ENCODE assay signal across 1 cellular context in the genomic region with DNA sequence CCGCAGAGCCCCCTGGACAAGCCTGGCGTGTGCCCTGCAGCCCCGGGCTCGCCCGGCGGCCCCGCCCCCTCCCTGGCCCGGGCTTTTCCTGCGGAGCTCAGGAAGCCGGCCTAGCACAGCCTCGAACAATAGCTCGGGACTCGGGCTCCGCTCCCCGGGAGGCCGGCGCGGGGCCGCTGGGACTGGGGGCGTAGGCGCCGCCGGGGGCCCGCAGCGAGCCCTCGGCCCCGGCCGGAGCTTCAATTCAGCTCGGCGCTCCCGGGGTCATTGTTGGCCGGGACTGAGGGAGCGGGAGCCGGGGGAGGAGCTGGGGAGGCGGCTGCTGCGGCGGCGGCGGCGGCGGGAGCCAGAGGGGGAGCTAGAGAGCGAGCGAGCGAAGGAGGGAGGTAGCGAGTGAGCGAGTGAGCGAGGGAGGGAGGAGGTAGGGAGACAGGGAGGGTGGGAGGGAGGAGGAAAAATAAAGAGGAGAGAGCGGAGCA.
TF ChIP-seq lines count a peak whose summit lies in the region.

No MANE protein-coding gene starts in this region.

TF ChIP-seq in K562, 482 proteins besides CTCF, POLR2A, EP300 and RAD21 (continued from another document):
- TF ChIP-seq, protein P1, sequence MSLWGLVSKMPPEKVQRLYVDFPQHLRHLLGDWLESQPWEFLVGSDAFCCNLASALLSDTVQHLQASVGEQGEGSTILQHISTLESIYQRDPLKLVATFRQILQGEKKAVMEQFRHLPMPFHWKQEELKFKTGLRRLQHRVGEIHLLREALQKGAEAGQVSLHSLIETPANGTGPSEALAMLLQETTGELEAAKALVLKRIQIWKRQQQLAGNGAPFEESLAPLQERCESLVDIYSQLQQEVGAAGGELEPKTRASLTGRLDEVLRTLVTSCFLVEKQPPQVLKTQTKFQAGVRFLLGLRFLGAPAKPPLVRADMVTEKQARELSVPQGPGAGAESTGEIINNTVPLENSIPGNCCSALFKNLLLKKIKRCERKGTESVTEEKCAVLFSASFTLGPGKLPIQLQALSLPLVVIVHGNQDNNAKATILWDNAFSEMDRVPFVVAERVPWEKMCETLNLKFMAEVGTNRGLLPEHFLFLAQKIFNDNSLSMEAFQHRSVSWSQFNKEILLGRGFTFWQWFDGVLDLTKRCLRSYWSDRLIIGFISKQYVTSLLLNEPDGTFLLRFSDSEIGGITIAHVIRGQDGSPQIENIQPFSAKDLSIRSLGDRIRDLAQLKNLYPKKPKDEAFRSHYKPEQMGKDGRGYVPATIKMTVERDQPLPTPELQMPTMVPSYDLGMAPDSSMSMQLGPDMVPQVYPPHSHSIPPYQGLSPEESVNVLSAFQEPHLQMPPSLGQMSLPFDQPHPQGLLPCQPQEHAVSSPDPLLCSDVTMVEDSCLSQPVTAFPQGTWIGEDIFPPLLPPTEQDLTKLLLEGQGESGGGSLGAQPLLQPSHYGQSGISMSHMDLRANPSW (CRISPR knock-in tag; IDR thresholded peaks at IDR 0.05): no peak
- TF ChIP-seq, protein P2, sequence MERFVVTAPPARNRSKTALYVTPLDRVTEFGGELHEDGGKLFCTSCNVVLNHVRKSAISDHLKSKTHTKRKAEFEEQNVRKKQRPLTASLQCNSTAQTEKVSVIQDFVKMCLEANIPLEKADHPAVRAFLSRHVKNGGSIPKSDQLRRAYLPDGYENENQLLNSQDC (CRISPR knock-in tag; IDR thresholded peaks at IDR 0.05): peak; percentile 52; the same call in 1 of the 2 replicates
- TF ChIP-seq EGR1 (conservative IDR thresholded peaks at IDR 0.05) (0 out of 2 replicates have a peak, but pooled peaks have one; percentile 10), RB1 (IDR thresholded peaks at IDR 0.05; ENCODE audit: low read depth) (peak; percentile 45; the same call in 1 of the 2 replicates), MAZ (CRISPR knock-in tag; conservative IDR thresholded peaks at IDR 0.05 in 1 of 2, IDR thresholded peaks at IDR 0.05 in 1 of 2) (peak; percentile 67 to 69), ZBTB17 (CRISPR knock-in tag; IDR thresholded peaks at IDR 0.05) (0 out of 2 replicates have a peak, but pooled peaks have one; percentile 37), EHMT2 (IDR thresholded peaks at IDR 0.05) (no peak), CCNT2 (IDR thresholded peaks at IDR 0.05; ENCODE audit: borderline replicate concordance, extremely low read depth, insufficient read length, low read depth, low read length) (peak; percentile 10)
- TF ChIP-seq, protein P3, sequence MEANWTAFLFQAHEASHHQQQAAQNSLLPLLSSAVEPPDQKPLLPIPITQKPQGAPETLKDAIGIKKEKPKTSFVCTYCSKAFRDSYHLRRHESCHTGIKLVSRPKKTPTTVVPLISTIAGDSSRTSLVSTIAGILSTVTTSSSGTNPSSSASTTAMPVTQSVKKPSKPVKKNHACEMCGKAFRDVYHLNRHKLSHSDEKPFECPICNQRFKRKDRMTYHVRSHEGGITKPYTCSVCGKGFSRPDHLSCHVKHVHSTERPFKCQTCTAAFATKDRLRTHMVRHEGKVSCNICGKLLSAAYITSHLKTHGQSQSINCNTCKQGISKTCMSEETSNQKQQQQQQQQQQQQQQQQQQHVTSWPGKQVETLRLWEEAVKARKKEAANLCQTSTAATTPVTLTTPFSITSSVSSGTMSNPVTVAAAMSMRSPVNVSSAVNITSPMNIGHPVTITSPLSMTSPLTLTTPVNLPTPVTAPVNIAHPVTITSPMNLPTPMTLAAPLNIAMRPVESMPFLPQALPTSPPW (CRISPR knock-in tag; IDR thresholded peaks at IDR 0.05): peak; percentile 59
- TF ChIP-seq, protein P4, sequence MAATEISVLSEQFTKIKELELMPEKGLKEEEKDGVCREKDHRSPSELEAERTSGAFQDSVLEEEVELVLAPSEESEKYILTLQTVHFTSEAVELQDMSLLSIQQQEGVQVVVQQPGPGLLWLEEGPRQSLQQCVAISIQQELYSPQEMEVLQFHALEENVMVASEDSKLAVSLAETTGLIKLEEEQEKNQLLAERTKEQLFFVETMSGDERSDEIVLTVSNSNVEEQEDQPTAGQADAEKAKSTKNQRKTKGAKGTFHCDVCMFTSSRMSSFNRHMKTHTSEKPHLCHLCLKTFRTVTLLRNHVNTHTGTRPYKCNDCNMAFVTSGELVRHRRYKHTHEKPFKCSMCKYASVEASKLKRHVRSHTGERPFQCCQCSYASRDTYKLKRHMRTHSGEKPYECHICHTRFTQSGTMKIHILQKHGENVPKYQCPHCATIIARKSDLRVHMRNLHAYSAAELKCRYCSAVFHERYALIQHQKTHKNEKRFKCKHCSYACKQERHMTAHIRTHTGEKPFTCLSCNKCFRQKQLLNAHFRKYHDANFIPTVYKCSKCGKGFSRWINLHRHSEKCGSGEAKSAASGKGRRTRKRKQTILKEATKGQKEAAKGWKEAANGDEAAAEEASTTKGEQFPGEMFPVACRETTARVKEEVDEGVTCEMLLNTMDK (IDR thresholded peaks at IDR 0.05; ENCODE audit: borderline replicate concordance, insufficient read depth, low read depth, low read length, poor library complexity, severe bottlenecking): peak; percentile 42
